In genomic region chr12:55845785-55846496, GRCh38 we compare ENCODE assay signal across 16 cellular contexts. TPM values are rescaled to one million over a fixed set of nuclear protein-coding genes. Genes with fewer than 3 reads are reported as not detected.
DNase-seq lines count a peak whose midpoint lies in the region; ATAC-seq, FAIRE-seq and TF ChIP-seq lines count a peak whose summit lies in the region.
"Had no signal": no experiment of that assay in that cellular context is flagged by ENCODE, and none has a peak within 500 bp of the region (broad histone marks: within the 10 kb centered on the region; RNA-seq: fewer than 3 reads in every experiment).

No MANE protein-coding gene starts in this region.

- POLR2A ChIA-PET in HCT116 (lab: Charles Lee) (no interaction called here), K562 (lab: Yijun Ruan, JAX) (interaction anchor here (0.7 to 2.1 kb wide), 4 partner anchors 7 to 90 kb away, joined by 3 to 7 read pairs (median 4); partner anchors contain the start of genes DNAJC14 and PYM1)

- no peak overlapping the region for H2BK5ac ChIP-seq in mesendoderm (ENCODE audit: low read length)

- H3K79me2 ChIP-seq in HCT116 (ENCODE audit: insufficient read depth, low read length), result no peaks in the 10 kb centered on the region
- H3K79me2 ChIP-seq in K562 (ENCODE audit: control insufficient read depth, insufficient read depth, low read length), result peaks cover 3% of the 10 kb centered on the region; the same call in 1 of the 3 replicates
- H3K79me2 ChIP-seq in mesendoderm (ENCODE audit: control insufficient read depth, insufficient read depth, low read length), result no peaks in the 10 kb centered on the region

- H3K9me1 ChIP-seq in K562 (ENCODE audit: control insufficient read depth, insufficient read depth, low read length), result no peaks in the 10 kb centered on the region

- H3K4ac ChIP-seq in mesendoderm (ENCODE audit: low read depth, low read length), result no peak overlapping the region

- RAD21 ChIA-PET in HCT116 (lab: Charles Lee; ENCODE audit: low non-redundant PET in 1 of 2, low total read pairs in 2 of 2, uncharacterized antibody in 2 of 2, unreplicated experiment in 2 of 2), result no interaction called here

- DNase-seq in HCT116 (ENCODE audit: low read depth, low spot score) (no peak), K562 (ENCODE audit: extremely low read depth in 1 of 4, low spot score in 3 of 4) (no peak), islet precursor cell (peak; percentile 57), stomach (no peak), NOMO-1 treated with dmso at 0.1 percent for 144 hours (lab: John Stamatoyannopoulos, UW; ENCODE audit: unreplicated experiment) (no peak), WERI-Rb-1 (no peak), mesendoderm (no peak)
- DNase-seq in activated CD4-positive, CD25-positive, alpha-beta regulatory T cell treated with anti-CD3 and anti-CD28 coated beads, Interleukin-2, amount 50 U/mL, for 72 hours, result no peak
- DNase-seq: activated naive CD4-positive, alpha-beta T cell; Caco-2; Karpas-422; naive B cell; NCI-H1105 treated with DMSO at 0.1 percent for 48 hours; NCI-H82 had no signal

- no peak overlapping the region for H2BK120ac ChIP-seq in mesendoderm (ENCODE audit: low read depth, low read length)

- ATAC-seq in HCT116, result no peak
- ATAC-seq in K562, result no peak
- ATAC-seq: WTC11 had no signal

- no peak overlapping the region for H2AK5ac ChIP-seq in mesendoderm (ENCODE audit: low read length)

- TF ChIP-seq CTCF in HCT116 (IDR thresholded peaks at IDR 0.05 in 2 of 3, conservative IDR thresholded peaks at IDR 0.05 in 1 of 3; ENCODE audit: borderline replicate concordance in 1 of 3, insufficient read depth in 1 of 3, low read depth in 2 of 3, low read length in 2 of 3), result no peak
- TF ChIP-seq CTCF in K562 (IDR thresholded peaks at IDR 0.05 in 2 of 3, conservative IDR thresholded peaks at IDR 0.05 in 1 of 3; ENCODE audit: insufficient read depth in 2 of 3, low read depth in 1 of 3, low read length in 3 of 3), result no peak
- no peak for TF ChIP-seq CTCF in stomach (IDR thresholded peaks at IDR 0.05)
- TF ChIP-seq CTCF in WERI-Rb-1 (IDR thresholded peaks at IDR 0.05; ENCODE audit: low read depth, low read length), result no peak

- H4K5ac ChIP-seq in mesendoderm (ENCODE audit: low read length), result no peak overlapping the region

- H3K56ac ChIP-seq in mesendoderm (ENCODE audit: low read length), result no peak overlapping the region

- H3K27ac ChIP-seq in HCT116 (ENCODE audit: low read depth, low read length) (no peak overlapping the region), K562 (ENCODE audit: extremely low read depth, low read depth, low read length) (no peak overlapping the region), stomach (peak overlapping the region in 4 of 5 donors; percentile 51 to 95 (median 88)), WERI-Rb-1 (no peak overlapping the region), mesendoderm (ENCODE audit: low read depth, low read length) (no peak overlapping the region)

- no peak overlapping the region for H2BK15ac ChIP-seq in mesendoderm (replicated peaks; ENCODE audit: low read depth)

- H3K36me3 ChIP-seq in HCT116 (ENCODE audit: control insufficient read depth in 1 of 2, insufficient read depth in 2 of 2, low read length in 2 of 2) (no peaks in the 10 kb centered on the region), K562 (ENCODE audit: control insufficient read depth, insufficient read depth, low read length) (no peaks in the 10 kb centered on the region), stomach (no peaks in the 10 kb centered on the region), WERI-Rb-1 (no peaks in the 10 kb centered on the region), mesendoderm (ENCODE audit: control insufficient read depth, insufficient read depth, low read length) (no peaks in the 10 kb centered on the region)

- H3K9me3 ChIP-seq in HCT116 (ENCODE audit: control insufficient read depth in 1 of 2, insufficient read depth in 1 of 2, low read depth in 1 of 2, low read length in 2 of 2) (no peaks in the 10 kb centered on the region), K562 (replicated peaks; ENCODE audit: control insufficient read depth, insufficient read depth, low read depth, low read length) (no peaks in the 10 kb centered on the region), stomach (no peaks in the 10 kb centered on the region), WERI-Rb-1 (ENCODE audit: severe bottlenecking) (no peaks in the 10 kb centered on the region)
- H3K9me3 ChIP-seq: Caco-2 had no signal

- H3K4me1 ChIP-seq in HCT116 (ENCODE audit: control insufficient read depth in 1 of 2, insufficient read depth in 2 of 2, low read length in 2 of 2) (peaks cover 11 to 34% of the 10 kb centered on the region in 2 experiments), K562 (replicated peaks in 1 of 2; ENCODE audit: control insufficient read depth in 2 of 2, insufficient read depth in 2 of 2, low read length in 2 of 2) (peaks cover 14 to 30% of the 10 kb centered on the region in 2 experiments), stomach (peaks cover 0 to 12% (median 7%) of the 10 kb centered on the region in 4 donors), mesendoderm (ENCODE audit: control insufficient read depth, low read depth, low read length) (no peaks in the 10 kb centered on the region)

- no peak overlapping the region for H3K9ac ChIP-seq in HCT116 (ENCODE audit: low read length)
- no peak overlapping the region for H3K9ac ChIP-seq in K562 (ENCODE audit: insufficient read depth in 1 of 2, low read depth in 2 of 2, low read length in 2 of 2)
- no peak overlapping the region for H3K9ac ChIP-seq in mesendoderm (ENCODE audit: low read length)

- no peak for FAIRE-seq in K562 (lab: Jason Lieb, UNC)
- FAIRE-seq: GM12892 had no signal

- WGBS in K562 (ENCODE audit: insufficient coverage, low coverage, missing lambda C conversion rate), result 85% methylated on average over 7 of the region's 7 CpGs
- 72 to 89% (median 86%) methylated on average over 7 of the region's 7 CpGs for WGBS in stomach, 5 donors
- no CpG with 5 or more reads among the region's 7 CpGs for WGBS in mesendoderm (ENCODE audit: extremely low coverage, insufficient coverage, low lambda C conversion rate)

- CTCF ChIA-PET in HCT116 (lab: Charles Lee) (no interaction called here), K562 (lab: Yijun Ruan, JAX; ENCODE audit: low intra/inter-chr PET ratio) (no interaction called here)

- in situ Hi-C loops in K562 (cut with MboI), result no loop called here

- TF ChIP-seq RAD21 in HCT116 (IDR thresholded peaks at IDR 0.05; ENCODE audit: low read depth), result no peak
- TF ChIP-seq RAD21 in K562 (CRISPR knock-in tag; conservative IDR thresholded peaks at IDR 0.05 in 1 of 2, IDR thresholded peaks at IDR 0.05 in 1 of 2), result no peak

- H3K18ac ChIP-seq in mesendoderm (ENCODE audit: low read length), result no peak overlapping the region

- H2AFZ ChIP-seq in HCT116 (ENCODE audit: low read depth, low read length, poor library complexity, severe bottlenecking) (peak overlapping the region; percentile 4), K562 (ENCODE audit: low read depth, low read length) (peak overlapping the region; percentile 25; the same call in 1 of the 2 replicates)

- TF ChIP-seq EP300 in K562 (IDR thresholded peaks at IDR 0.05; ENCODE audit: low read length) (no peak), stomach (IDR thresholded peaks at IDR 0.05) (no peak)

- H3K27me3 ChIP-seq in HCT116 (ENCODE audit: insufficient read depth, low read length) (no peaks in the 10 kb centered on the region), K562 (ENCODE audit: control insufficient read depth in 2 of 2, insufficient read depth in 2 of 2, low read length in 2 of 2) (no peaks in the 10 kb centered on the region), stomach (peaks cover 0 to 8% (median 0%) of the 10 kb centered on the region in 3 donors), WERI-Rb-1 (ENCODE audit: insufficient read depth, low read depth, severe bottlenecking) (no peaks in the 10 kb centered on the region), mesendoderm (ENCODE audit: insufficient read depth, low read length, poor library complexity) (no peaks in the 10 kb centered on the region)

- H3K4me3 ChIP-seq in HCT116 (replicated peaks in 1 of 2; ENCODE audit: low read depth in 1 of 2, low read length in 2 of 2) (no peak overlapping the region), K562 (no peak overlapping the region), stomach (no peak overlapping the region), WERI-Rb-1 (ENCODE audit: low read depth, low read length) (no peak overlapping the region), mesendoderm (ENCODE audit: low read length) (no peak overlapping the region)

- H4K8ac ChIP-seq in mesendoderm (ENCODE audit: low read depth, low read length), result no peak overlapping the region

- no peaks in the 10 kb centered on the region for H3K79me1 ChIP-seq in mesendoderm (ENCODE audit: low read length)

- no peaks in the 10 kb centered on the region for H4K20me1 ChIP-seq in HCT116 (ENCODE audit: insufficient read depth)
- no peaks in the 10 kb centered on the region for H4K20me1 ChIP-seq in K562 (replicated peaks; ENCODE audit: control insufficient read depth, insufficient read depth, low read length)

- TF ChIP-seq POLR2A in HCT116 (IDR thresholded peaks at IDR 0.05; ENCODE audit: borderline replicate concordance, extremely low read depth, insufficient read depth, insufficient read length), result no peak
- TF ChIP-seq POLR2A in K562 (conservative IDR thresholded peaks at IDR 0.05), result no peak
- no peak for TF ChIP-seq POLR2A in stomach (IDR thresholded peaks at IDR 0.05)

- H3K23ac ChIP-seq in mesendoderm (ENCODE audit: low read length), result no peak overlapping the region

- intact Hi-C loops in HCT116 (cut with micrococcal nuclease) (no loop called here), K562 (cut with micrococcal nuclease) (no loop called here), stomach (cut with DNase I; ENCODE audit: low total_unique reads) (no loop called here)

- H3K9me2 ChIP-seq in HCT116 (ENCODE audit: insufficient read depth), result no peaks in the 10 kb centered on the region

- no TSS peak for BruUV-seq in HCT116 (replicated peaks; lab: Mats Ljungman, UMichigan)
- BruUV-seq in K562 (replicated peaks; lab: Mats Ljungman, UMichigan), result no TSS peak

- no peak overlapping the region for H3K4me2 ChIP-seq in HCT116 (ENCODE audit: low read length)
- H3K4me2 ChIP-seq in K562 (ENCODE audit: insufficient read depth, low read length), result no peak overlapping the region
- no peak overlapping the region for H3K4me2 ChIP-seq in mesendoderm (ENCODE audit: low read length)

RNA-seq across cellular contexts. Expression of gene MMP19, which starts 3.2 kb away (rescaled TPM):
- 2.3 TPM for total RNA-seq in HCT116 (2021; ENCODE audit: unreplicated experiment)
- 0.59 and 0.77 TPM in 2 replicates for polyA plus RNA-seq in HCT116 (2012)
- 4.1 and 10.5 TPM in 2 replicates for total RNA-seq in K562 (2011; cell fraction: chromatin; rRNA removed; ENCODE audit: low replicate concordance)
- total RNA-seq in K562 (2011; cell fraction: nucleolus; rRNA removed), result 3.6 and 6.3 TPM in 2 replicates
- total RNA-seq in K562 (2011; cell fraction: nucleoplasm; rRNA removed), result 4.3 and 6.6 TPM in 2 replicates
- total RNA-seq in K562 (2014; rRNA removed), result 0.29 and 0.59 TPM in 2 replicates
- total RNA-seq in K562 (2014; rRNA removed; fragmentation: Illumina TruSeq; extraction: Trizol), result 0.35 and 0.87 TPM in 2 replicates
- 0.14 and 0.30 TPM in 2 replicates for total RNA-seq in K562 (2015; rRNA removed; fragmentation: Illumina TruSeq; extraction: Trizol)
- total RNA-seq in K562 (2021), result 1.1 and 1.3 TPM in 2 replicates
- 1.3 and 1.6 TPM in 2 replicates for polyA plus RNA-seq in K562 (2011; rRNA removed)
- polyA plus RNA-seq in K562 (2011; cell fraction: cytosol; rRNA removed), result 1.3 TPM in 2 replicates
- 4.6 and 8.1 TPM in 2 replicates for polyA plus RNA-seq in K562 (2011; cell fraction: nucleus; rRNA removed)
- 1.3 and 4.0 TPM in 2 replicates for polyA plus RNA-seq in K562 (2012)
- 0.89 and 1.00 TPM in 2 replicates for polyA plus RNA-seq in K562 (2014; fragmentation: Illumina TruSeq; extraction: Trizol)
- under 1 TPM; 0.25 to 0.56 TPM for polyA plus RNA-seq in K562 (2014; fragmentation: Nextera tagmentation; extraction: Ambion mirVana)
- polyA plus RNA-seq in K562 (2014; rRNA removed), result 0.47 and 0.66 TPM in 2 replicates
- polyA minus RNA-seq in K562 (2011; rRNA and poly(A)+ RNA removed), result 0.33 and 0.67 TPM in 2 replicates
- polyA minus RNA-seq in K562 (2011; cell fraction: cytosol; rRNA and poly(A)+ RNA removed), result 0.57 TPM in 1 of 2 replicates, not detected in the other
- polyA minus RNA-seq in K562 (2011; cell fraction: nucleus; rRNA and poly(A)+ RNA removed), result 1.4 and 1.8 TPM in 2 replicates
- 10 to 100 TPM in 3 of 5 donors, 1 to 10 TPM in 2; 7.8 to 18.0 (median 11.6) TPM for total RNA-seq in stomach
- 10 to 100 TPM in 1 of 3 donors, 1 to 10 TPM in 2; 2.7 to 13.0 (median 5.8) TPM for polyA plus RNA-seq in stomach
- 2.4 TPM for polyA plus RNA-seq in mesendoderm (2013, experiment 1 of 2)
- 2.6 TPM for polyA plus RNA-seq in mesendoderm (2013, experiment 2 of 2)

RNA-seq across cellular contexts. Expression of gene DNAJC14, which starts 16.6 kb away (rescaled TPM):
- total RNA-seq in HCT116 (2021; ENCODE audit: unreplicated experiment) (39.2 TPM), K562 (2014; rRNA removed) (29.8 and 38.0 TPM in 2 replicates), K562 (2014; rRNA removed; fragmentation: Illumina TruSeq; extraction: Trizol) (28.8 and 33.2 TPM in 2 replicates), K562 (2015; rRNA removed; fragmentation: Illumina TruSeq; extraction: Trizol) (37.3 and 40.9 TPM in 2 replicates), K562 (2021) (29.6 and 32.0 TPM in 2 replicates), stomach (10 to 100 TPM in 3 of 5 donors, 1 to 10 TPM in 2; 7.2 to 30.8 (median 12.5) TPM)
- 24.2 and 26.9 TPM in 2 replicates for polyA plus RNA-seq in HCT116 (2012)
- 19.9 and 22.5 TPM in 2 replicates for total RNA-seq in K562 (2011; cell fraction: chromatin; rRNA removed; ENCODE audit: low replicate concordance)
- 14.2 and 16.4 TPM in 2 replicates for total RNA-seq in K562 (2011; cell fraction: nucleolus; rRNA removed)
- 25.2 and 34.0 TPM in 2 replicates for total RNA-seq in K562 (2011; cell fraction: nucleoplasm; rRNA removed)
- polyA plus RNA-seq in K562 (2011; rRNA removed) (7.3 and 10.4 TPM in 2 replicates), K562 (2014; fragmentation: Illumina TruSeq; extraction: Trizol) (34.2 and 41.3 TPM in 2 replicates), K562 (2014; fragmentation: Nextera tagmentation; extraction: Ambion mirVana) (10 to 100 TPM in 1 of 2 experiments, 1 to 10 TPM in 1; 5.5 to 18.9 TPM), K562 (2014; rRNA removed) (19.2 and 20.4 TPM in 2 replicates), stomach (10 to 100 TPM in 2 of 3 donors, 1 to 10 TPM in 1; 7.8 to 14.0 (median 10.5) TPM)
- polyA plus RNA-seq in K562 (2011; cell fraction: cytosol; rRNA removed), result 12.9 and 15.5 TPM in 2 replicates
- 6.4 and 10.4 TPM in 2 replicates for polyA plus RNA-seq in K562 (2011; cell fraction: nucleus; rRNA removed)
- 21.6 and 26.6 TPM in 2 replicates for polyA plus RNA-seq in K562 (2012)
- polyA minus RNA-seq in K562 (2011; rRNA and poly(A)+ RNA removed), result 9.0 and 9.7 TPM in 2 replicates
- polyA minus RNA-seq in K562 (2011; cell fraction: cytosol; rRNA and poly(A)+ RNA removed), result 7.9 and 11.9 TPM in 2 replicates
- polyA minus RNA-seq in K562 (2011; cell fraction: nucleus; rRNA and poly(A)+ RNA removed), result 4.4 and 7.0 TPM in 2 replicates
- polyA plus RNA-seq in mesendoderm (2013, experiment 1 of 2), result 15.9 TPM
- 15.1 TPM for polyA plus RNA-seq in mesendoderm (2013, experiment 2 of 2)

RNA-seq across cellular contexts. Expression of gene ORMDL2, which starts 28.1 kb away (rescaled TPM):
- total RNA-seq in HCT116 (2021; ENCODE audit: unreplicated experiment), result 25.5 TPM
- 44.2 and 45.3 TPM in 2 replicates for polyA plus RNA-seq in HCT116 (2012)
- total RNA-seq in K562 (2011; cell fraction: chromatin; rRNA removed; ENCODE audit: low replicate concordance), result 43.2 and 59.0 TPM in 2 replicates
- total RNA-seq in K562 (2011; cell fraction: nucleolus; rRNA removed), result 52.1 and 60.7 TPM in 2 replicates
- 62.7 and 65.0 TPM in 2 replicates for total RNA-seq in K562 (2011; cell fraction: nucleoplasm; rRNA removed)
- 9.9 and 13.6 TPM in 2 replicates for total RNA-seq in K562 (2014; rRNA removed)
- total RNA-seq in K562 (2014; rRNA removed; fragmentation: Illumina TruSeq; extraction: Trizol), result 41.8 and 42.9 TPM in 2 replicates
- 21.6 and 23.3 TPM in 2 replicates for total RNA-seq in K562 (2015; rRNA removed; fragmentation: Illumina TruSeq; extraction: Trizol)
- total RNA-seq in K562 (2021), result 32.7 and 34.3 TPM in 2 replicates
- 23.3 and 34.4 TPM in 2 replicates for polyA plus RNA-seq in K562 (2011; rRNA removed)
- polyA plus RNA-seq in K562 (2011; cell fraction: cytosol; rRNA removed), result 33.2 and 42.6 TPM in 2 replicates
- 20.9 and 22.1 TPM in 2 replicates for polyA plus RNA-seq in K562 (2011; cell fraction: nucleus; rRNA removed)
- polyA plus RNA-seq in K562 (2012), result 37.0 and 51.4 TPM in 2 replicates
- polyA plus RNA-seq in K562 (2014; fragmentation: Illumina TruSeq; extraction: Trizol), result 35.7 and 45.2 TPM in 2 replicates
- 100 to 1,000 TPM in 1 of 2 experiments, 10 to 100 TPM in 1; 98.0 to 113 TPM for polyA plus RNA-seq in K562 (2014; fragmentation: Nextera tagmentation; extraction: Ambion mirVana)
- polyA plus RNA-seq in K562 (2014; rRNA removed), result 21.7 and 27.0 TPM in 2 replicates
- polyA minus RNA-seq in K562 (2011; rRNA and poly(A)+ RNA removed), result 36.5 and 42.4 TPM in 2 replicates
- 10.3 and 21.0 TPM in 2 replicates for polyA minus RNA-seq in K562 (2011; cell fraction: cytosol; rRNA and poly(A)+ RNA removed)
- polyA minus RNA-seq in K562 (2011; cell fraction: nucleus; rRNA and poly(A)+ RNA removed), result 15.8 and 25.9 TPM in 2 replicates
- 10 to 100 TPM in 1 of 5 donors, 1 to 10 TPM in 2, under 1 TPM in 1, not detected in 1; 0.89 to 12.7 (median 4.3) TPM for total RNA-seq in stomach
- 10 to 100 TPM; 16.8 to 53.9 (median 33.7) TPM for polyA plus RNA-seq in stomach
- 70.4 TPM for polyA plus RNA-seq in mesendoderm (2013, experiment 1 of 2)
- polyA plus RNA-seq in mesendoderm (2013, experiment 2 of 2), result 68.9 TPM

RNA-seq across cellular contexts. Expression of gene SARNP, which starts 28.4 kb away (rescaled TPM):
- total RNA-seq in HCT116 (2021; ENCODE audit: unreplicated experiment) (82.4 TPM), K562 (2014; rRNA removed) (111 and 202 TPM in 2 replicates), K562 (2014; rRNA removed; fragmentation: Illumina TruSeq; extraction: Trizol) (174 and 193 TPM in 2 replicates), K562 (2015; rRNA removed; fragmentation: Illumina TruSeq; extraction: Trizol) (147 and 154 TPM in 2 replicates), K562 (2021) (70.1 and 77.8 TPM in 2 replicates), stomach (100 to 1,000 TPM in 1 of 5 donors, 10 to 100 TPM in 4; 16.1 to 200 (median 60.1) TPM)
- 60.2 and 74.9 TPM in 2 replicates for polyA plus RNA-seq in HCT116 (2012)
- total RNA-seq in K562 (2011; cell fraction: chromatin; rRNA removed; ENCODE audit: low replicate concordance), result 60.9 and 133 TPM in 2 replicates
- 37.2 and 42.0 TPM in 2 replicates for total RNA-seq in K562 (2011; cell fraction: nucleolus; rRNA removed)
- total RNA-seq in K562 (2011; cell fraction: nucleoplasm; rRNA removed), result 64.7 and 91.5 TPM in 2 replicates
- polyA plus RNA-seq in K562 (2011; rRNA removed) (156 and 174 TPM in 2 replicates), K562 (2014; fragmentation: Illumina TruSeq; extraction: Trizol) (198 and 206 TPM in 2 replicates), K562 (2014; fragmentation: Nextera tagmentation; extraction: Ambion mirVana) (100 to 1,000 TPM; 342 to 400 TPM), K562 (2014; rRNA removed) (212 and 228 TPM in 2 replicates), stomach (10 to 100 TPM; 93.1 to 99.3 (median 94.2) TPM)
- 43.4 and 112 TPM in 2 replicates for polyA plus RNA-seq in K562 (2011; cell fraction: cytosol; rRNA removed)
- polyA plus RNA-seq in K562 (2011; cell fraction: nucleus; rRNA removed), result 37.7 and 65.4 TPM in 2 replicates
- 99.8 and 146 TPM in 2 replicates for polyA plus RNA-seq in K562 (2012)
- polyA minus RNA-seq in K562 (2011; rRNA and poly(A)+ RNA removed), result 80.6 and 102 TPM in 2 replicates
- 16.2 and 17.3 TPM in 2 replicates for polyA minus RNA-seq in K562 (2011; cell fraction: cytosol; rRNA and poly(A)+ RNA removed)
- 18.3 and 38.1 TPM in 2 replicates for polyA minus RNA-seq in K562 (2011; cell fraction: nucleus; rRNA and poly(A)+ RNA removed)
- 229 TPM for polyA plus RNA-seq in mesendoderm (2013, experiment 1 of 2)
- polyA plus RNA-seq in mesendoderm (2013, experiment 2 of 2), result 228 TPM

Comparison
In these comparisons a context has a peak if more than half of its experiments do, and no peak if none do; other contexts are left out.
1. H3K27ac ChIP-seq: peak in stomach (4 of 5); none in HCT116 (single experiment), K562 (single experiment), WERI-Rb-1 (single experiment) and mesendoderm (single experiment).